Comparison of ENCODE assay signal across 8 cellular contexts in genomic region chrX:14528629-14529287, GRCh38. TPM values are rescaled to one million over a fixed set of nuclear protein-coding genes. Genes with fewer than 3 reads are reported as not detected.
DNase-seq lines count a peak whose midpoint lies in the region; ATAC-seq and TF ChIP-seq lines count a peak whose summit lies in the region.

No MANE protein-coding gene starts in this region.

- TF ChIP-seq POLR2A in breast epithelium (IDR thresholded peaks at IDR 0.05): no peak

- peak; percentile 55 for TF ChIP-seq CTCF in Loucy (conservative IDR thresholded peaks at IDR 0.05; ENCODE audit: low read length)
- peak in 2 of 3 donors; percentile 9 to 24 for TF ChIP-seq CTCF in breast epithelium (IDR thresholded peaks at IDR 0.05)

- H3F3A ChIP-seq in Loucy (ENCODE audit: low read depth): no peaks in the 10 kb centered on the region

- H4K20me1 ChIP-seq in Loucy (ENCODE audit: insufficient read depth, low read length, poor library complexity, severe bottlenecking): no peaks in the 10 kb centered on the region

- H3K9ac ChIP-seq in Loucy (ENCODE audit: low read depth, low read length, poor library complexity, severe bottlenecking): no peak overlapping the region

- H3K9me3 ChIP-seq in Loucy (ENCODE audit: insufficient read depth, low read depth, low read length): no peaks in the 10 kb centered on the region
- H3K9me3 ChIP-seq in breast epithelium: no peaks in the 10 kb centered on the region

- H3K36me3 ChIP-seq in Loucy (ENCODE audit: insufficient read depth, low read length): no peaks in the 10 kb centered on the region
- H3K36me3 ChIP-seq in breast epithelium: no peaks in the 10 kb centered on the region

- ATAC-seq in GM19397 (IDR thresholded peaks at IDR 0.05; ENCODE audit: unreplicated experiment): no peak

- peak; percentile 74 for DNase-seq in activated effector memory CD4-positive, alpha-beta T cell treated with anti-CD3 and anti-CD28 coated beads, Interleukin-2, amount 50 U/mL, for 16 hours
- DNase-seq in activated effector memory CD4-positive, alpha-beta T cell treated with Interleukin-2 at 50 U/mL for 16 hours: no peak
- DNase-seq in SW480 (ENCODE audit: low spot score) (peak; percentile 17), breast epithelium (ENCODE audit: low spot score in 2 of 2) (peak in 1 of 2 donors; percentile 20), islet precursor cell (peak; percentile 76)
- peak; percentile 47 for DNase-seq in stimulated activated CD4-positive, alpha-beta T cell treated with anti-CD3 and anti-CD28 coated beads, Interleukin-4, amount 100 ng/mL, for 24 hours

- no peaks in the 10 kb centered on the region for H3K9me2 ChIP-seq in Loucy (replicated peaks; ENCODE audit: low read depth, low read length)

- no peak overlapping the region for H2AFZ ChIP-seq in Loucy (ENCODE audit: low read length)

- H3K4me3 ChIP-seq in Loucy (ENCODE audit: low read length, poor library complexity, severe bottlenecking) (no peak overlapping the region), breast epithelium (peak overlapping the region in 1 of 3 donors; percentile 36)

- H3K4me1 ChIP-seq in Loucy (ENCODE audit: insufficient read depth, low read length, poor library complexity, severe bottlenecking): no peaks in the 10 kb centered on the region
- no peaks in the 10 kb centered on the region for H3K4me1 ChIP-seq in breast epithelium

- H3K4me2 ChIP-seq in Loucy (ENCODE audit: low read depth, low read length, poor library complexity, severe bottlenecking): no peak overlapping the region

- H3K27me3 ChIP-seq in Loucy (ENCODE audit: insufficient read depth, low read length, poor library complexity, severe bottlenecking) (no peaks in the 10 kb centered on the region), breast epithelium (peaks cover 0 to 25% of the 10 kb centered on the region in 2 donors)

- no peak overlapping the region for H3K27ac ChIP-seq in breast epithelium

- intact Hi-C loops in breast epithelium (cut with DNase I; ENCODE audit: low total_unique reads): loop anchor here (5.0 kb wide), 1 partner anchor 834 kb away; no protein-coding TSS in a partner anchor

- no peaks in the 10 kb centered on the region for H3K79me2 ChIP-seq in Loucy (ENCODE audit: insufficient read depth, low read length)

RNA-seq across cellular contexts. Expression of gene GLRA2, which starts 0.6 kb away (rescaled TPM):
- not detected for total RNA-seq in breast epithelium
